Comparison of ENCODE assay signal across 1 cellular context in the genomic region with DNA sequence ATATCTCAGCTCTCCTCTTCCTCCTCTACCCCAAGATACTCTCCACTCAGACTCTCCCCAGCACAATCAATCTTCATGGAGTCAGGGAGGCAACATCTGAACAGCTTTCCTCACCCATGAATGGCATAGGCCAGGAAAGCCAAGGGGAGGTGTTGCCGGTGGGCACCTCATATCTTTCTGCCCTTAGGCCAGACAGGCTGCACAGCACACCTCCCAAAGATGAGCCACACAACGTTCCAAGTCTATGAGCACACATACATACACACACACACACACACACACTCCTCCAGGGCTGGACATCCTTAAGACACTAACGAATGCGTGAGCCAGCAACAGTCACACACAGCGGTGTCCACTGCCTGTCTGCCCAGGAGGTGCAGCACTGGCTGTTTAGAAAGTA.
TF ChIP-seq lines count a peak whose summit lies in the region.

No MANE protein-coding gene starts in this region.

TF ChIP-seq in WTC11, 78 proteins besides CTCF, POLR2A, EP300 and RAD21 (continued from another document):
- no peak for TF ChIP-seq ZNF281 (CRISPR knock-in tag; IDR thresholded peaks at IDR 0.05)
- TF ChIP-seq PREB (CRISPR knock-in tag; IDR thresholded peaks at IDR 0.05; ENCODE audit: borderline replicate concordance) = no peak
- TF ChIP-seq, protein P1, sequence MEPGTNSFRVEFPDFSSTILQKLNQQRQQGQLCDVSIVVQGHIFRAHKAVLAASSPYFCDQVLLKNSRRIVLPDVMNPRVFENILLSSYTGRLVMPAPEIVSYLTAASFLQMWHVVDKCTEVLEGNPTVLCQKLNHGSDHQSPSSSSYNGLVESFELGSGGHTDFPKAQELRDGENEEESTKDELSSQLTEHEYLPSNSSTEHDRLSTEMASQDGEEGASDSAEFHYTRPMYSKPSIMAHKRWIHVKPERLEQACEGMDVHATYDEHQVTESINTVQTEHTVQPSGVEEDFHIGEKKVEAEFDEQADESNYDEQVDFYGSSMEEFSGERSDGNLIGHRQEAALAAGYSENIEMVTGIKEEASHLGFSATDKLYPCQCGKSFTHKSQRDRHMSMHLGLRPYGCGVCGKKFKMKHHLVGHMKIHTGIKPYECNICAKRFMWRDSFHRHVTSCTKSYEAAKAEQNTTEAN (CRISPR knock-in tag; IDR thresholded peaks at IDR 0.05) = no peak
- no peak for TF ChIP-seq FOXJ3 (CRISPR knock-in tag; IDR thresholded peaks at IDR 0.05; ENCODE audit: borderline replicate concordance)
